9 cellular contexts compared by ENCODE assay signal in the genomic region with DNA sequence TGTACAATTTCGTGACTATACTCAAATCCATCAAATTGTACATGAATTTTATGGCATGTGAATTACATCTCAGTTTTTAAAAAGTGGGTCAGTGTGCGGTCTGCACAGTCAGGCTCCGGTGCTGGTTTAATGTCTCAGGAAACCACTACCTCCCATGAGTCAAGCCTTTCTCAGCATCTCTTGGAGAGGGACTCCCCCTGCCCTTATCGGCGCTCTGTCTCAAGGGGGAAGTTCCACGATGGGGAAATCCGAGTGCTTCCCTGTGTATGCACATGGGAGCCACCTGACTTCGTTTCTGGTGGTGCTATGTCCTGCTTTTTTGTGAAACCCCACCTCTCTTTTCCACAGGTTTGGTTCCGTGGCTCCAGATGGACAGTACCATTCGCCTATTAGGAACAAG.
DNase-seq lines count a peak whose midpoint lies in the region; ATAC-seq and TF ChIP-seq lines count a peak whose summit lies in the region.
"Had no signal": no experiment of that assay in that cellular context is flagged by ENCODE, and none has a peak within 500 bp of the region (broad histone marks: within the 10 kb centered on the region; RNA-seq: fewer than 3 reads in every experiment).

No MANE protein-coding gene starts in this region.

- H3K27ac ChIP-seq in trophoblast cell (ENCODE audit: low read depth, low read length): no peak overlapping the region

- no peak overlapping the region for H3K4me2 ChIP-seq in trophoblast cell (ENCODE audit: low read length)

- H2AFZ ChIP-seq in trophoblast cell (ENCODE audit: insufficient read depth, low read length, poor library complexity): no peak overlapping the region

- no peak overlapping the region for H3K4ac ChIP-seq in trophoblast cell (ENCODE audit: low read depth, low read length)

- H2BK5ac ChIP-seq in trophoblast cell (ENCODE audit: low read depth, low read length, poor library complexity): no peak overlapping the region

- no peak overlapping the region for H2AK5ac ChIP-seq in trophoblast cell (ENCODE audit: low read length)

- H2BK12ac ChIP-seq in trophoblast cell (ENCODE audit: low read length): no peak overlapping the region

- no peaks in the 10 kb centered on the region for H3K79me2 ChIP-seq in trophoblast cell (ENCODE audit: control insufficient read depth, insufficient read depth, low read length, poor library complexity)

- no peaks in the 10 kb centered on the region for H3K27me3 ChIP-seq in trophoblast cell (ENCODE audit: insufficient read depth, low read length)

- H3K18ac ChIP-seq in trophoblast cell (ENCODE audit: low read length): no peak overlapping the region

- H4K12ac ChIP-seq in trophoblast cell (ENCODE audit: low read depth, low read length): no peak overlapping the region

- ATAC-seq in HG03039 (IDR thresholded peaks at IDR 0.05; ENCODE audit: unreplicated experiment) (peak; percentile 66), GM19397 (IDR thresholded peaks at IDR 0.05; ENCODE audit: unreplicated experiment) (no peak), GM19452 (IDR thresholded peaks at IDR 0.05; ENCODE audit: unreplicated experiment) (no peak)

- H4K8ac ChIP-seq in trophoblast cell (ENCODE audit: low read depth, low read length): no peak overlapping the region

- H3K9me3 ChIP-seq in trophoblast cell (ENCODE audit: insufficient read depth, low read depth, low read length): peaks cover 4% of the 10 kb centered on the region

- H3K4me1 ChIP-seq in trophoblast cell (ENCODE audit: control insufficient read depth in 1 of 2, insufficient read depth in 2 of 2, low read length in 2 of 2): no peaks in the 10 kb centered on the region

- H3K36me3 ChIP-seq in trophoblast cell (ENCODE audit: control insufficient read depth in 1 of 2, insufficient read depth in 2 of 2, low read length in 2 of 2): no peaks in the 10 kb centered on the region

- H3K14ac ChIP-seq in trophoblast cell (ENCODE audit: low read length): no peak overlapping the region

- H3K9ac ChIP-seq in trophoblast cell (ENCODE audit: low read length): no peak overlapping the region

- TF ChIP-seq CTCF in lower leg skin (IDR thresholded peaks at IDR 0.05): no peak

- intact Hi-C loops in lower leg skin (cut with DNase I; ENCODE audit: low total_unique reads): no loop called here

- TF ChIP-seq POLR2A in lower leg skin (IDR thresholded peaks at IDR 0.05): no peak

- H3K79me1 ChIP-seq in trophoblast cell (ENCODE audit: low read length): no peaks in the 10 kb centered on the region

- WGBS in trophoblast cell (ENCODE audit: extremely low coverage, insufficient coverage, insufficient read length): no CpG with 5 or more reads among the region's 10 CpGs
- WGBS in lower leg skin, 2 donors: 80 to 86% methylated on average over 10 of the region's 10 CpGs

- no peak overlapping the region for H3K23ac ChIP-seq in trophoblast cell (ENCODE audit: low read length)

- no peak overlapping the region for H2BK120ac ChIP-seq in trophoblast cell (ENCODE audit: insufficient read depth, low read length, poor library complexity)

- H4K91ac ChIP-seq in trophoblast cell (ENCODE audit: low read depth, low read length): no peak overlapping the region

- H3K4me3 ChIP-seq in trophoblast cell (ENCODE audit: low read depth, low read length): no peak overlapping the region
- H3K4me3 ChIP-seq in lower leg skin (ENCODE audit: low read depth, poor library complexity, severe bottlenecking): no peak overlapping the region

- DNase-seq in GDM1 (lab: John Stamatoyannopoulos, UW): peak; percentile 38
- DNase-seq in activated CD4-positive, alpha-beta T cell treated with anti-CD3 and anti-CD28 coated beads, Interleukin-2, amount 50 U/mL, for 4 hours: peak; percentile 37 to 38
- DNase-seq in trophoblast cell: peak; percentile 8 to 10
- DNase-seq in lower leg skin (ENCODE audit: low spot score in 2 of 2): no peak
- no peak for DNase-seq in anterior cingulate cortex (lab: John Stamatoyannopoulos, UW)
- DNase-seq: Calu3 had no signal

Comparison
In these comparisons a context has a peak if more than half of its experiments do, and no peak if none do; other contexts are left out.
1. DNase-seq: peak in GDM1 (single experiment), activated CD4-positive, alpha-beta T cell treated with anti-CD3 and anti-CD28 coated beads, Interleukin-2, amount 50 U/mL, for 4 hours (2 of 2) and trophoblast cell (2 of 2); none in lower leg skin (0 of 2) and anterior cingulate cortex (0 of 58).